Comparison of ENCODE assay signal across 19 cellular contexts in the genomic region with DNA sequence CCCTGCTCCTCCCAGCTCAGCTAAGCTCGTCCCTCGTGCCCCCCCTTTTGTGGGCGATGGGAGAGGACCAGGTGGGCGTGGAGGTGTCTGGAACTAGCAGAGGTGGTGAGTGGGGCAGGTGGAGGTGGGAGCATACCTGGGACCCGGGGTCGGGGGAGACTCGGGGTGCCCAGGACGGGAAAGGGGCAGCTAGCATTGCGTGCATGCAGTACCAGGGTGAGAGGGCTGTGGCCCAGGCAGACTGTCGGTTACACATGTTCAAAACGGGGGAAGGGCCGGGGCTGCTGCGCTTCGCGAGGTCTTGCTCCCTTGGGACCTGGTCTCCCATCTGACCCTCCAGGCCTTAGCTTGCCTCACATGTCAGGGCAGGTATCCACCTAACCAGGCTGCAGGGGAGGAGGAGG. TPM values are rescaled to one million over a fixed set of nuclear protein-coding genes. Genes with fewer than 3 reads are reported as not detected.
DNase-seq lines count a peak whose midpoint lies in the region; ATAC-seq and TF ChIP-seq lines count a peak whose summit lies in the region.
"Had no signal": no experiment of that assay in that cellular context is flagged by ENCODE, and none has a peak within 500 bp of the region (broad histone marks: within the 10 kb centered on the region; RNA-seq: fewer than 3 reads in every experiment).

No MANE protein-coding gene starts in this region.

- H3K36me3 ChIP-seq in WERI-Rb-1, result peaks cover 50% of the 10 kb centered on the region

- CTCF ChIA-PET in Calu3 (lab: Charles Lee), result interaction anchor here (0.6 kb wide), 1 partner anchor 95 kb away, joined by 4 read pairs; no protein-coding TSS in a partner anchor

- no peak overlapping the region for H3K27ac Mint-ChIP-seq in Calu3 (ENCODE audit: unreplicated experiment)
- H3K27ac Mint-ChIP-seq in naive thymus-derived CD8-positive, alpha-beta T cell, result peak overlapping the region in 8 of 10 donors; percentile 29 to 86 (median 68)
- H3K27ac Mint-ChIP-seq: activated naive CD8-positive, alpha-beta T cell treated with anti-CD3 and anti-CD28 coated beads, Interleukin-2, amount 50 U/mL, for 24 hours had no signal

- H3K4me1 Mint-ChIP-seq in Calu3 (ENCODE audit: low read depth, unreplicated experiment), result peaks cover 9% of the 10 kb centered on the region
- peaks cover 27 to 57% (median 47%) of the 10 kb centered on the region in 4 donors for H3K4me1 Mint-ChIP-seq in naive thymus-derived CD8-positive, alpha-beta T cell

- H3K27me3 Mint-ChIP-seq in Calu3 (ENCODE audit: unreplicated experiment), result no peaks in the 10 kb centered on the region
- peaks cover 0 to 2% (median 0%) of the 10 kb centered on the region in 5 donors for H3K27me3 Mint-ChIP-seq in naive thymus-derived CD8-positive, alpha-beta T cell
- H3K27me3 Mint-ChIP-seq: activated naive CD8-positive, alpha-beta T cell treated with anti-CD3 and anti-CD28 coated beads, Interleukin-2, amount 50 U/mL, for 24 hours had no signal

- DNase-seq in NCI-H1417 (lab: John Stamatoyannopoulos, UW), result peak in 2 of 3 experiments; percentile 18 to 46
- DNase-seq in NCI-H1417 treated with DMSO at 0.1 percent for 48 hours (lab: John Stamatoyannopoulos, UW), result no peak
- no peak for DNase-seq in Calu3
- no peak for DNase-seq in WERI-Rb-1
- no peak for DNase-seq in naive thymus-derived CD8-positive, alpha-beta T cell
- no peak for DNase-seq in Ammon's horn (ENCODE audit: low spot score)
- no peak for DNase-seq in cerebellar cortex (ENCODE audit: low spot score)
- no peak for DNase-seq in DMS79 treated with DMSO at 0.1 percent for 48 hours (lab: John Stamatoyannopoulos, UW)
- DNase-seq: 8988T; activated naive CD8-positive, alpha-beta T cell treated with anti-CD3 and anti-CD28 coated beads, Interleukin-2, amount 50 U/mL, for 24 hours; DMS53; esophagus squamous epithelium; NCI-H1694; NCI-H446; NK-92 treated with Interleukin-12 subunit alpha and Interleukin-12 subunit beta, amount 100 ng/mL, for 24 hours; stimulated activated CD4-positive, alpha-beta T cell treated with anti-CD3 and anti-CD28 coated beads, Interleukin-1b, Interleukin-23, amount 100 ng/mL, for 48 hours had no signal

- no peaks in the 10 kb centered on the region for H3K9me3 ChIP-seq in WERI-Rb-1 (ENCODE audit: severe bottlenecking)
- H3K9me3 ChIP-seq: esophagus squamous epithelium, suprapubic skin had no signal

- ATAC-seq in naive thymus-derived CD8-positive, alpha-beta T cell, result peak; percentile 24 to 33
- ATAC-seq: activated naive CD8-positive, alpha-beta T cell treated with anti-CD3 and anti-CD28 coated beads, Interleukin-2, amount 50 U/mL, for 24 hours had no signal

- intact Hi-C loops in Calu3 (cut with micrococcal nuclease; ENCODE audit: unreplicated experiment), result no loop called here

- H3K27me3 ChIP-seq in WERI-Rb-1 (ENCODE audit: insufficient read depth, low read depth, severe bottlenecking), result no peaks in the 10 kb centered on the region
- H3K27me3 ChIP-seq: esophagus squamous epithelium, suprapubic skin had no signal

- no peaks in the 10 kb centered on the region for H3K9me3 Mint-ChIP-seq in Calu3 (ENCODE audit: low read depth, unreplicated experiment)
- H3K9me3 Mint-ChIP-seq in naive thymus-derived CD8-positive, alpha-beta T cell, result no peaks in the 10 kb centered on the region
- H3K9me3 Mint-ChIP-seq: activated naive CD8-positive, alpha-beta T cell treated with anti-CD3 and anti-CD28 coated beads, Interleukin-2, amount 50 U/mL, for 24 hours had no signal

- TSS peak; percentile 88 for BruUV-seq in Calu3 (replicated peaks; lab: Mats Ljungman, UMichigan)

- H3K27ac ChIP-seq in WERI-Rb-1, result peak overlapping the region; percentile 41
- H3K27ac ChIP-seq: parathyroid adenoma, suprapubic skin, VCaP had no signal

- no peak overlapping the region for H3K4me3 Mint-ChIP-seq in Calu3 (ENCODE audit: low read depth, unreplicated experiment)
- H3K4me3 Mint-ChIP-seq in naive thymus-derived CD8-positive, alpha-beta T cell, result peak overlapping the region in 4 of 10 donors; percentile 26 to 56 (median 40)
- H3K4me3 Mint-ChIP-seq: activated naive CD8-positive, alpha-beta T cell treated with anti-CD3 and anti-CD28 coated beads, Interleukin-2, amount 50 U/mL, for 24 hours had no signal

- peaks cover 18% of the 10 kb centered on the region for H3K36me3 Mint-ChIP-seq in Calu3 (ENCODE audit: insufficient read depth, unreplicated experiment)
- peaks cover 0 to 44% (median 15%) of the 10 kb centered on the region in 3 donors for H3K36me3 Mint-ChIP-seq in naive thymus-derived CD8-positive, alpha-beta T cell

- no peak overlapping the region for H3K4me3 ChIP-seq in WERI-Rb-1 (ENCODE audit: low read depth, low read length)
- H3K4me3 ChIP-seq: esophagus squamous epithelium, suprapubic skin had no signal

- POLR2A ChIA-PET in naive thymus-derived CD8-positive, alpha-beta T cell (lab: Charles Lee), result interaction anchor here (0.6 to 15.8 kb wide), 9 partner anchors 8 to 103 kb away, joined by 3 to 519 read pairs (median 7); a partner anchor contains a TSS

- TF ChIP-seq CTCF in Calu3 (IDR thresholded peaks at IDR 0.05; ENCODE audit: unreplicated experiment), result no peak
- TF ChIP-seq CTCF in WERI-Rb-1 (IDR thresholded peaks at IDR 0.05; ENCODE audit: low read depth, low read length), result no peak

RNA-seq across cellular contexts. Expression of a gene that starts 9.1 kb away (rescaled TPM):
- total RNA-seq in Calu3 (2022), result 170 and 179 TPM in 2 replicates
- 100 to 1,000 TPM; 981 to 983 TPM for total RNA-seq in naive thymus-derived CD8-positive, alpha-beta T cell
- 100 to 1,000 TPM; 451 to 924 (median 555) TPM for polyA plus RNA-seq in naive thymus-derived CD8-positive, alpha-beta T cell

RNA-seq across cellular contexts. Expression of a gene that starts 24.1 kb away (rescaled TPM):
- total RNA-seq in Calu3 (2022), result 8.5 and 9.3 TPM in 2 replicates
- total RNA-seq in naive thymus-derived CD8-positive, alpha-beta T cell, result 10 to 100 TPM; 19.1 to 21.1 TPM
- 10 to 100 TPM in 2 of 3 donors, 1 to 10 TPM in 1; 7.0 to 12.4 (median 10.8) TPM for polyA plus RNA-seq in naive thymus-derived CD8-positive, alpha-beta T cell

RNA-seq across cellular contexts. Expression of a gene that starts 40.9 kb away (rescaled TPM):
- 37.7 and 41.4 TPM in 2 replicates for total RNA-seq in Calu3 (2022)
- total RNA-seq in naive thymus-derived CD8-positive, alpha-beta T cell, result 1 to 10 TPM; 5.1 to 5.4 TPM
- polyA plus RNA-seq in naive thymus-derived CD8-positive, alpha-beta T cell, result under 1 TPM; 0.43 to 0.60 (median 0.47) TPM

Comparison
In these comparisons a context has a peak if more than half of its experiments do, and no peak if none do; other contexts are left out.
1. DNase-seq: peak in NCI-H1417 (2 of 3); none in NCI-H1417 treated with DMSO at 0.1 percent for 48 hours (single experiment), Calu3 (single experiment), WERI-Rb-1 (single experiment), naive thymus-derived CD8-positive, alpha-beta T cell (0 of 10), Ammon's horn (single experiment), cerebellar cortex (single experiment) and DMS79 treated with DMSO at 0.1 percent for 48 hours (single experiment).